Comparison of ENCODE assay signal across 11 cellular contexts in genomic region chr5:111748304-111748763, GRCh38. TPM values are rescaled to one million over a fixed set of nuclear protein-coding genes. Genes with fewer than 3 reads are reported as not detected.
A peak's percentile ranks its signal among the peaks of the same experiment; 100 is the strongest.
DNase-seq lines count a peak whose midpoint lies in the region; ATAC-seq and TF ChIP-seq lines count a peak whose summit lies in the region.
"Had no signal": no experiment of that assay in that cellular context is flagged by ENCODE, and none has a peak within 500 bp of the region (broad histone marks: within the 10 kb centered on the region; RNA-seq: fewer than 3 reads in every experiment).

No MANE protein-coding gene starts in this region.

- no peak for TF ChIP-seq CTCF in foreskin fibroblast (IDR thresholded peaks at IDR 0.05; ENCODE audit: low read depth, low read length)

- no peak overlapping the region for H3K9ac ChIP-seq in skeletal muscle tissue (ENCODE audit: low read depth in 1 of 3, low read length in 3 of 3)

- H3K36me3 ChIP-seq in skeletal muscle tissue (ENCODE audit: control insufficient read depth in 3 of 3, insufficient read depth in 3 of 3, low read length in 3 of 3): peaks cover 0 to 8% (median 0%) of the 10 kb centered on the region in 3 donors

- peak overlapping the region; percentile 49 for H3K27ac ChIP-seq in skeletal muscle tissue (ENCODE audit: low read depth, low read length)
- H3K27ac ChIP-seq: 22Rv1 had no signal

- no peak for ATAC-seq in GM18907 (IDR thresholded peaks at IDR 0.05; ENCODE audit: unreplicated experiment)
- ATAC-seq in GM21390 (IDR thresholded peaks at IDR 0.05; ENCODE audit: unreplicated experiment): no peak

- peaks cover 24 to 42% (median 31%) of the 10 kb centered on the region in 3 donors for H3K4me1 ChIP-seq in skeletal muscle tissue (ENCODE audit: control insufficient read depth in 3 of 3, insufficient read depth in 3 of 3, low read length in 3 of 3)

- H3K4me3 ChIP-seq in foreskin fibroblast (ENCODE audit: low read depth in 1 of 2, low read length in 2 of 2) (no peak overlapping the region), skeletal muscle tissue (ENCODE audit: low read length in 3 of 3) (no peak overlapping the region)
- H3K4me3 ChIP-seq: coronary artery had no signal

- H3K27me3 ChIP-seq in skeletal muscle tissue (ENCODE audit: control insufficient read depth in 3 of 3, insufficient read depth in 3 of 3, low read length in 3 of 3): no peaks in the 10 kb centered on the region

- H3K9me3 ChIP-seq in skeletal muscle tissue (ENCODE audit: control insufficient read depth in 3 of 3, low read length in 3 of 3): no peaks in the 10 kb centered on the region

- DNase-seq in DMS53 (lab: John Stamatoyannopoulos, UW): peak; percentile 14
- no peak for DNase-seq in DMS53 treated with DMSO at 0.1 percent for 48 hours (lab: John Stamatoyannopoulos, UW; ENCODE audit: unreplicated experiment)
- DNase-seq in T1000 (lab: John Stamatoyannopoulos, UW): peak; percentile 46
- peak; percentile 94 to 96 for DNase-seq in foreskin fibroblast
- DNase-seq in activated CD4-positive, alpha-beta T cell treated with anti-CD3 and anti-CD28 coated beads for 4 hours: no peak
- DNase-seq: NCI-H2171 treated with DMSO at 0.1 percent for 48 hours had no signal

RNA-seq across cellular contexts. Expression of gene NREP, which starts 8.7 kb away (rescaled TPM):
- 179 TPM for total RNA-seq in skeletal muscle tissue

Comparison
In these comparisons a context has a peak if more than half of its experiments do, and no peak if none do; other contexts are left out.
1. DNase-seq: peak in DMS53 (single experiment), T1000 (single experiment) and foreskin fibroblast (2 of 2); none in DMS53 treated with DMSO at 0.1 percent for 48 hours (single experiment) and activated CD4-positive, alpha-beta T cell treated with anti-CD3 and anti-CD28 coated beads for 4 hours (0 of 2).